Comparison of ENCODE assay signal across 20 cellular contexts in genomic region chr10:122421747-122422146, GRCh38. TPM values are rescaled to one million over a fixed set of nuclear protein-coding genes. Genes with fewer than 3 reads are reported as not detected.
DNase-seq lines count a peak whose midpoint lies in the region; ATAC-seq and TF ChIP-seq lines count a peak whose summit lies in the region.
"Had no signal": no experiment of that assay in that cellular context is flagged by ENCODE, and none has a peak within 500 bp of the region (broad histone marks: within the 10 kb centered on the region; RNA-seq: fewer than 3 reads in every experiment).

No MANE protein-coding gene starts in this region.

- peaks cover 0 to 49% (median 8%) of the 10 kb centered on the region in 4 donors for H3K36me3 ChIP-seq in esophagus muscularis mucosa
- peaks cover 23% of the 10 kb centered on the region for H3K36me3 ChIP-seq in endodermal cell (ENCODE audit: control insufficient read depth, insufficient read depth, low read length)
- H3K36me3 ChIP-seq: colonic mucosa had no signal

- DNase-seq in activated naive CD4-positive, alpha-beta T cell (lab: John Stamatoyannopoulos, UW), result no peak
- no peak for DNase-seq in activated CD4-positive, alpha-beta memory T cell treated with anti-CD3 and anti-CD28 coated beads, Interleukin-2, amount 10 ng/mL, durations not matched to agents 7 days and 5 days
- DNase-seq in esophagus muscularis mucosa (ENCODE audit: extremely low spot score) (no peak), endodermal cell (no peak)
- no peak for DNase-seq in stimulated activated effector memory CD8-positive, alpha-beta T cell treated with anti-CD3 and anti-CD28 coated beads, Interleukin-12 subunit alpha, Interleukin-12 subunit beta, amount 100 ng/mL, for 72 hours (ENCODE audit: low spot score in 2 of 2)
- DNase-seq: activated T-cell treated with anti-CD3 and anti-CD28 coated beads, Interleukin-2, amount 50 U/mL, for 48 hours; aorta; colonic mucosa; erythroblast; head of caudate nucleus; Karpas-422; mesendoderm; NCI-H345; retina; SHP77 treated with DMSO at 0.1 percent for 48 hours had no signal

- no peak for TF ChIP-seq EP300 in esophagus muscularis mucosa (IDR thresholded peaks at IDR 0.05)

- no peak for TF ChIP-seq CTCF in esophagus muscularis mucosa (IDR thresholded peaks at IDR 0.05)
- no peak for TF ChIP-seq CTCF in endodermal cell (conservative IDR thresholded peaks at IDR 0.05)

- H3K4me3 Mint-ChIP-seq in activated naive CD4-positive, alpha-beta T cell treated with anti-CD3 and anti-CD28 coated beads, Interleukin-2, amount 50 U/mL, for 24 hours, result no peak overlapping the region
- no peak overlapping the region for H3K4me3 Mint-ChIP-seq in activated CD4-positive, alpha-beta memory T cell treated with anti-CD3 and anti-CD28 coated beads, Interleukin-2, amount 10 ng/mL, durations not matched to agents 7 days and 5 days
- H3K4me3 Mint-ChIP-seq in stimulated activated effector memory CD8-positive, alpha-beta T cell treated with anti-CD3 and anti-CD28 coated beads, Interleukin-12 subunit alpha, Interleukin-12 subunit beta, amount 100 ng/mL, for 72 hours, result peak overlapping the region; percentile 30
- no peak overlapping the region for H3K4me3 Mint-ChIP-seq in endodermal cell
- H3K4me3 Mint-ChIP-seq: T-helper 2 cell treated with Interferon-gamma antibody and Interleukin-4, amounts not matched to agents 5 μg/mL and 100 μg/mL, for 36 hours had no signal

- H3K27ac ChIP-seq in esophagus muscularis mucosa (replicated peaks in 1 of 4) (peak overlapping the region; percentile 70 to 79 (median 74)), endodermal cell (ENCODE audit: low read depth, low read length) (no peak overlapping the region)
- H3K27ac ChIP-seq: colonic mucosa had no signal

- no peak for TF ChIP-seq POLR2A in esophagus muscularis mucosa (IDR thresholded peaks at IDR 0.05; ENCODE audit: low read depth)

- peaks cover 83% of the 10 kb centered on the region for H3K4me1 Mint-ChIP-seq in activated naive CD4-positive, alpha-beta T cell treated with anti-CD3 and anti-CD28 coated beads, Interleukin-2, amount 50 U/mL, for 24 hours
- H3K4me1 Mint-ChIP-seq in activated CD4-positive, alpha-beta memory T cell treated with anti-CD3 and anti-CD28 coated beads, Interleukin-2, amount 10 ng/mL, durations not matched to agents 7 days and 5 days, result peaks cover 40% of the 10 kb centered on the region
- H3K4me1 Mint-ChIP-seq in stimulated activated effector memory CD8-positive, alpha-beta T cell treated with anti-CD3 and anti-CD28 coated beads, Interleukin-12 subunit alpha, Interleukin-12 subunit beta, amount 100 ng/mL, for 72 hours, result peaks cover 43% of the 10 kb centered on the region
- peaks cover 5% of the 10 kb centered on the region for H3K4me1 Mint-ChIP-seq in endodermal cell

- CTCF ChIA-PET in activated CD4-positive, alpha-beta memory T cell treated with anti-CD3 and anti-CD28 coated beads, Interleukin-2, amount 10 ng/mL, durations not matched to agents 7 days and 5 days (lab: Charles Lee), result interaction anchor here (1.7 to 1.9 kb wide), 2 partner anchors 13 to 123 kb away, joined by 4 to 7 read pairs; no protein-coding TSS in a partner anchor

- H3K4me3 ChIP-seq in esophagus muscularis mucosa (no peak overlapping the region), endodermal cell (ENCODE audit: low read length) (no peak overlapping the region)
- H3K4me3 ChIP-seq: colonic mucosa had no signal

- POLR2A ChIA-PET in activated CD4-positive, alpha-beta memory T cell treated with anti-CD3 and anti-CD28 coated beads, Interleukin-2, amount 10 ng/mL, durations not matched to agents 7 days and 5 days (lab: Charles Lee), result interaction anchor here (0.8 to 2.3 kb wide), 2 partner anchors 47 to 120 kb away, joined by 3 to 6 read pairs; partner anchors contain the start of gene PLEKHA1

- H3K27me3 Mint-ChIP-seq in activated naive CD4-positive, alpha-beta T cell treated with anti-CD3 and anti-CD28 coated beads, Interleukin-2, amount 50 U/mL, for 24 hours, result no peaks in the 10 kb centered on the region
- H3K27me3 Mint-ChIP-seq in activated CD4-positive, alpha-beta memory T cell treated with anti-CD3 and anti-CD28 coated beads, Interleukin-2, amount 10 ng/mL, durations not matched to agents 7 days and 5 days, result no peaks in the 10 kb centered on the region
- no peaks in the 10 kb centered on the region for H3K27me3 Mint-ChIP-seq in endodermal cell (ENCODE audit: insufficient read depth)

- H3K4me1 ChIP-seq in esophagus muscularis mucosa, result peaks cover 35 to 61% (median 52%) of the 10 kb centered on the region in 4 donors
- no peaks in the 10 kb centered on the region for H3K4me1 ChIP-seq in endodermal cell (ENCODE audit: control insufficient read depth, insufficient read depth, low read length)
- H3K4me1 ChIP-seq: colonic mucosa had no signal

- H3K36me3 Mint-ChIP-seq in activated naive CD4-positive, alpha-beta T cell treated with anti-CD3 and anti-CD28 coated beads, Interleukin-2, amount 50 U/mL, for 24 hours, result peaks cover 21% of the 10 kb centered on the region
- H3K36me3 Mint-ChIP-seq in activated CD4-positive, alpha-beta memory T cell treated with anti-CD3 and anti-CD28 coated beads, Interleukin-2, amount 10 ng/mL, durations not matched to agents 7 days and 5 days (ENCODE audit: low read depth), result peaks cover 9% of the 10 kb centered on the region
- H3K36me3 Mint-ChIP-seq in stimulated activated effector memory CD8-positive, alpha-beta T cell treated with anti-CD3 and anti-CD28 coated beads, Interleukin-12 subunit alpha, Interleukin-12 subunit beta, amount 100 ng/mL, for 72 hours, result peaks cover 22% of the 10 kb centered on the region
- H3K36me3 Mint-ChIP-seq in endodermal cell (ENCODE audit: low read depth), result peaks cover 20% of the 10 kb centered on the region

- H3K9me3 ChIP-seq in esophagus muscularis mucosa (no peaks in the 10 kb centered on the region), endodermal cell (ENCODE audit: control insufficient read depth, low read length) (no peaks in the 10 kb centered on the region)
- H3K9me3 ChIP-seq: colonic mucosa had no signal

- H3K27me3 ChIP-seq in esophagus muscularis mucosa (no peaks in the 10 kb centered on the region), endodermal cell (ENCODE audit: control insufficient read depth, insufficient read depth, low read length, poor library complexity, severe bottlenecking) (no peaks in the 10 kb centered on the region)
- H3K27me3 ChIP-seq: colonic mucosa had no signal

- H3K9ac ChIP-seq in endodermal cell (ENCODE audit: extremely low read depth, low read length, poor library complexity, severe bottlenecking), result no peak overlapping the region

- H3K27ac Mint-ChIP-seq in activated naive CD4-positive, alpha-beta T cell treated with anti-CD3 and anti-CD28 coated beads, Interleukin-2, amount 50 U/mL, for 24 hours, result peak overlapping the region; percentile 74
- H3K27ac Mint-ChIP-seq in activated CD4-positive, alpha-beta memory T cell treated with anti-CD3 and anti-CD28 coated beads, Interleukin-2, amount 10 ng/mL, durations not matched to agents 7 days and 5 days, result peak overlapping the region; percentile 33
- peak overlapping the region; percentile 46 for H3K27ac Mint-ChIP-seq in stimulated activated effector memory CD8-positive, alpha-beta T cell treated with anti-CD3 and anti-CD28 coated beads, Interleukin-12 subunit alpha, Interleukin-12 subunit beta, amount 100 ng/mL, for 72 hours
- H3K27ac Mint-ChIP-seq in endodermal cell, result no peak overlapping the region
- H3K27ac Mint-ChIP-seq: T-helper 2 cell treated with Interferon-gamma antibody and Interleukin-4, amounts not matched to agents 5 μg/mL and 100 μg/mL, for 36 hours had no signal

- intact Hi-C loops in esophagus muscularis mucosa (cut with DNase I), result no loop called here

- no peaks in the 10 kb centered on the region for H3K9me3 Mint-ChIP-seq in activated naive CD4-positive, alpha-beta T cell treated with anti-CD3 and anti-CD28 coated beads, Interleukin-2, amount 50 U/mL, for 24 hours
- no peaks in the 10 kb centered on the region for H3K9me3 Mint-ChIP-seq in activated CD4-positive, alpha-beta memory T cell treated with anti-CD3 and anti-CD28 coated beads, Interleukin-2, amount 10 ng/mL, durations not matched to agents 7 days and 5 days
- H3K9me3 Mint-ChIP-seq in stimulated activated effector memory CD8-positive, alpha-beta T cell treated with anti-CD3 and anti-CD28 coated beads, Interleukin-12 subunit alpha, Interleukin-12 subunit beta, amount 100 ng/mL, for 72 hours, result no peaks in the 10 kb centered on the region
- no peaks in the 10 kb centered on the region for H3K9me3 Mint-ChIP-seq in endodermal cell
- H3K9me3 Mint-ChIP-seq: T-helper 2 cell treated with Interferon-gamma antibody and Interleukin-4, amounts not matched to agents 5 μg/mL and 100 μg/mL, for 36 hours had no signal

- ATAC-seq in stimulated activated effector memory CD8-positive, alpha-beta T cell treated with anti-CD3 and anti-CD28 coated beads, Interleukin-12 subunit alpha, Interleukin-12 subunit beta, amount 100 ng/mL, for 72 hours, result no peak
- no peak for ATAC-seq in GM18909 (IDR thresholded peaks at IDR 0.05; ENCODE audit: poor library complexity, unreplicated experiment)
- ATAC-seq in HG03442 (IDR thresholded peaks at IDR 0.05; ENCODE audit: unreplicated experiment), result no peak

RNA-seq across cellular contexts. Expression of gene ARMS2, which starts 32.7 kb away (rescaled TPM):
- total RNA-seq in activated CD4-positive, alpha-beta memory T cell treated with anti-CD3 and anti-CD28 coated beads, Interleukin-2, amount 10 ng/mL, durations not matched to agents 7 days and 5 days, result not detected
- total RNA-seq in esophagus muscularis mucosa (1 to 10 TPM in 1 of 4 donors, not detected in 3; 1.2 TPM), endodermal cell (not detected)
- polyA plus RNA-seq in endodermal cell (2013, experiment 1 of 2), result not detected
- not detected for polyA plus RNA-seq in endodermal cell (2013, experiment 2 of 2)
- total RNA-seq: aorta, colonic mucosa had no signal
- polyA plus RNA-seq: AG04450, aorta had no signal

RNA-seq across cellular contexts. Expression of gene HTRA1, which starts 39.6 kb away (rescaled TPM):
- total RNA-seq in activated CD4-positive, alpha-beta memory T cell treated with anti-CD3 and anti-CD28 coated beads, Interleukin-2, amount 10 ng/mL, durations not matched to agents 7 days and 5 days, result not detected
- total RNA-seq in esophagus muscularis mucosa (100 to 1,000 TPM; 101 to 146 (median 109) TPM), endodermal cell (1 to 10 TPM; 1.7 to 3.1 TPM)
- polyA plus RNA-seq in endodermal cell (2013, experiment 1 of 2), result 39.5 TPM
- polyA plus RNA-seq in endodermal cell (2013, experiment 2 of 2), result 37.5 TPM

RNA-seq across cellular contexts. Expression of gene PLEKHA1, which starts 47.2 kb away (rescaled TPM):
- total RNA-seq in activated CD4-positive, alpha-beta memory T cell treated with anti-CD3 and anti-CD28 coated beads, Interleukin-2, amount 10 ng/mL, durations not matched to agents 7 days and 5 days, result 1 to 10 TPM; 5.2 to 5.3 TPM
- 100 to 1,000 TPM in 1 of 4 donors, 10 to 100 TPM in 3; 51.4 to 101 (median 62.1) TPM for total RNA-seq in esophagus muscularis mucosa
- total RNA-seq in endodermal cell, result 10 to 100 TPM; 29.6 to 49.0 TPM
- polyA plus RNA-seq in endodermal cell (2013, experiment 1 of 2), result 31.1 TPM
- 30.1 TPM for polyA plus RNA-seq in endodermal cell (2013, experiment 2 of 2)

Comparison
In these comparisons a context has a peak if more than half of its experiments do, and no peak if none do; other contexts are left out.
1. RNA of gene HTRA1, which starts 39.6 kb away (total RNA-seq): 101 to 146 TPM in esophagus muscularis mucosa; 1.7 to 3.1 TPM in endodermal cell and not detected in activated CD4-positive, alpha-beta memory T cell treated with anti-CD3 and anti-CD28 coated beads, Interleukin-2, amount 10 ng/mL, durations not matched to agents 7 days and 5 days; every median in the first group is over 10 times any median in the second.
2. RNA of gene PLEKHA1, which starts 47.2 kb away (total RNA-seq): 51.4 to 101 TPM in esophagus muscularis mucosa and 29.6 to 49.0 TPM in endodermal cell; 5.2 to 5.3 TPM in activated CD4-positive, alpha-beta memory T cell treated with anti-CD3 and anti-CD28 coated beads, Interleukin-2, amount 10 ng/mL, durations not matched to agents 7 days and 5 days; every median in the first group is over 4 times any median in the second.